ENCODE assay signal across 9 cellular contexts in the genomic region with DNA sequence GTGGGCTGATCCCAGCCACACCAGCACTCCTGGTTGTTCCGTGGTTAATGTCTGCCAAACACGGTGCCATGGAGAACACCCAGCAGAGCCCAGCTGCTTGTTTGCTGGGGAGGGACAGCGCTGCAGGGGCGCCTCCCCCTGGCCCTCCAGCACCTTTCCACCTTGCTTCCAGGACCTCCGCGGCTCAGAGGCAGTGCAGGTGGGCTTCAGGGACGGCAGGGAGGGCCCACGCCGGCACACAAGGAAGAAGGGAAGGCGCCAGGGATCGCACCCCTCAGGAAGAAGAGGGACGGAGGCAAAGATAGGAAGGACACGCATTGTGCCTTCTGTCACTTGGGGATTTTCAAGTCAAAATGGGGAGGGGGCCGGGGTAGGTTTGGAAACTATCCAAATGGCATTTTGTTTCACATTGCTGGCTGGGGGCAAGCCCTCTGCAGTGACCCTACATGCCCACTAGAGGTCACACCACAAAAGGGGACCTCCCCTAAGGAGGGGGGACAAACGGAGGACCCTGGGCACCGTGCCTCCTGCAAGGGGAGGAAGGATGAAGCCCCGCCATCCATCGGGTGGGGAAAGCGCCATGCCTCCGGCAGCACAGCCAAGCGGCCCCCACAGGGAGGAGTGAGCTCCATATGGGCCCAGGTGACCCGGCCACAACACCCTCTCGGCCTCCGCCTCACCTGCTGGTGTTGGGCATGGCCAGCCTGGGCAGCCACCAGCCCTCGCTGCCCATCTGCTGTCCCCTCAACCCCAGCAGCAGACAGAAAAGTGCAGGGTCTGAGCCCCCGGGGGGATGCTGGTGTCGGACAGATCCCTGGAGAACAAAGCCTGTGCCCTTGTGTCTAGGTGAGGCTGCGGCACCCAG. TPM values are rescaled to one million over a fixed set of nuclear protein-coding genes. Genes with fewer than 3 reads are reported as not detected.
DNase-seq lines count a peak whose midpoint lies in the region; ATAC-seq, FAIRE-seq and TF ChIP-seq lines count a peak whose summit lies in the region.
"Had no signal": no experiment of that assay in that cellular context is flagged by ENCODE, and none has a peak within 500 bp of the region (broad histone marks: within the 10 kb centered on the region; RNA-seq: fewer than 3 reads in every experiment).

No MANE protein-coding gene starts in this region.

- in situ Hi-C loops in astrocyte of the spinal cord (cut with HindIII; ENCODE audit: low sequenced_read_pairs), result no loop called here

- H3K4me1 ChIP-seq in SJCRH30, result no peaks in the 10 kb centered on the region
- H3K4me1 ChIP-seq: HAP-1 had no signal

- H3K36me3 ChIP-seq in SJCRH30, result no peaks in the 10 kb centered on the region

- TF ChIP-seq POLR2A in GM12891 (IDR thresholded peaks at IDR 0.05; ENCODE audit: low read depth, low read length), result no peak

- no peak for ATAC-seq in GM19455 (IDR thresholded peaks at IDR 0.05; ENCODE audit: unreplicated experiment)

- POLR2A ChIA-PET in AG04449 (lab: Yijun Ruan, JAX), result no interaction called here

- H3K27ac ChIP-seq in SJCRH30, result no peak overlapping the region

- peak; percentile 66 for FAIRE-seq in GM12891 (lab: Jason Lieb, UNC)

- CTCF ChIA-PET in AG04449 (lab: Yijun Ruan, JAX), result interaction anchor here (0.7 to 3.1 kb wide), 13 partner anchors 9 to 761 kb away, joined by 3 to 29 read pairs (median 4); no protein-coding TSS in a partner anchor

- H3K27me3 ChIP-seq in SJCRH30, result no peaks in the 10 kb centered on the region

- H3K9me3 ChIP-seq in SJCRH30 (replicated peaks), result no peaks in the 10 kb centered on the region
- H3K9me3 ChIP-seq: HAP-1 had no signal

- no peak for DNase-seq in AG04449 (ENCODE audit: low read depth, low spot score)
- DNase-seq in GM12891 (ENCODE audit: insufficient read length, low spot score), result peak; percentile 84
- peak; percentile 36 to 37 for DNase-seq in SJCRH30
- no peak for DNase-seq in astrocyte of the spinal cord (ENCODE audit: low read depth, low spot score)
- peak; percentile 47 for DNase-seq in inferior parietal cortex (ENCODE audit: extremely low spot score)
- DNase-seq in stimulated activated CD4-positive, alpha-beta T cell treated with anti-CD3 and anti-CD28 coated beads, Interleukin-4, amount 100 ng/mL, for 4 hours, result peak; percentile 23 to 27
- DNase-seq in OCI-M2 (lab: John Stamatoyannopoulos, UW; ENCODE audit: unreplicated experiment), result no peak

- TF ChIP-seq CTCF in AG04449 (IDR thresholded peaks at IDR 0.05; ENCODE audit: insufficient read depth, low read length, missing control alignments) (peak; percentile 81), astrocyte of the spinal cord (IDR thresholded peaks at IDR 0.05; ENCODE audit: low read depth, low read length) (peak; percentile 90)

- H3K4me3 ChIP-seq in AG04449 (ENCODE audit: low read depth, low read length) (no peak overlapping the region), SJCRH30 (no peak overlapping the region), astrocyte of the spinal cord (ENCODE audit: low read depth, low read length) (no peak overlapping the region)
- H3K4me3 ChIP-seq: HAP-1 had no signal

TF ChIP-seq in GM12891, 5 proteins besides CTCF, POLR2A, EP300 and RAD21:
- TF ChIP-seq POU2F2 (IDR thresholded peaks at IDR 0.05; ENCODE audit: low read depth, low read length) (no peak), TAF1 (IDR thresholded peaks at IDR 0.05; ENCODE audit: low read depth, low read length) (no peak), POLR2AphosphoS5 (IDR thresholded peaks at IDR 0.05; ENCODE audit: low read depth, low read length) (no peak), PAX5 (IDR thresholded peaks at IDR 0.05; ENCODE audit: insufficient read depth, low read length, severe bottlenecking) (no peak), SPI1 (IDR thresholded peaks at IDR 0.05; ENCODE audit: low read depth, low read length) (no peak)

RNA-seq across cellular contexts. Expression of a gene that starts 7.5 kb away (rescaled TPM):
- 8.9 TPM for polyA plus RNA-seq in GM12891 (2012; ENCODE audit: low read depth, missing spikeins)
- 1.5 TPM in 2 replicates for total RNA-seq in SJCRH30 (2014; rRNA removed; shearing (Covaris generic))

RNA-seq across cellular contexts. Expression of a gene that starts 58.9 kb away (rescaled TPM):
- 15.3 TPM for polyA plus RNA-seq in GM12891 (2012; ENCODE audit: low read depth, missing spikeins)
- 11.9 and 13.1 TPM in 2 replicates for total RNA-seq in SJCRH30 (2014; rRNA removed; shearing (Covaris generic))

Comparison
In these comparisons a context has a peak if more than half of its experiments do, and no peak if none do; other contexts are left out.
1. DNase-seq: peak in GM12891 (single experiment), SJCRH30 (2 of 2), inferior parietal cortex (single experiment) and stimulated activated CD4-positive, alpha-beta T cell treated with anti-CD3 and anti-CD28 coated beads, Interleukin-4, amount 100 ng/mL, for 4 hours (2 of 2); none in AG04449 (single experiment), astrocyte of the spinal cord (single experiment) and OCI-M2 (single experiment).